ENCODE assay signal across 17 cellular contexts in genomic region chr7:91837397-91838070, GRCh38.
"Had no signal": no experiment of that assay in that cellular context is flagged by ENCODE, and none has a peak within 500 bp of the region (broad histone marks: within the 10 kb centered on the region; RNA-seq: fewer than 3 reads in every experiment).

No MANE protein-coding gene starts in this region.

- DNase-seq: activated CD8-positive, alpha-beta memory T cell treated with anti-CD3 and anti-CD28 coated beads for 24 hours; activated effector memory CD4-positive, alpha-beta T cell treated with anti-CD3 and anti-CD28 coated beads, Interleukin-2, amount 50 U/mL, for 16 hours; activated naive CD4-positive, alpha-beta T cell treated with anti-CD3 and anti-CD28 coated beads, Interleukin-2, amount 50 U/mL, for 16 hours; activated T-cell treated with anti-CD3 and anti-CD28 coated beads, Interleukin-2, amount 50 U/mL, for 72 hours; cerebellar nuclear complex; cortex of kidney; gastrocnemius medialis; mucosa of descending colon; naive thymus-derived CD4-positive, alpha-beta T cell; psoas muscle; right lobe of liver; small intestine; stimulated activated CD4-positive, alpha-beta T cell treated with anti-CD3 and anti-CD28 coated beads, Interleukin-4, amount 100 ng/mL, for 1 hour had no signal

- H3K36me3 ChIP-seq: ascending aorta, gastrocnemius medialis, neural progenitor cell, right lobe of liver had no signal

- H3K4me3 ChIP-seq: ascending aorta, gastrocnemius medialis, mucosa of descending colon, neural progenitor cell, psoas muscle, right lobe of liver had no signal

- H3K27ac ChIP-seq: ascending aorta, gastrocnemius medialis, neural progenitor cell, psoas muscle, right lobe of liver had no signal

- H3K9me3 ChIP-seq: gastrocnemius medialis, mucosa of descending colon, right lobe of liver had no signal

- H3K27me3 ChIP-seq: ascending aorta, gastrocnemius medialis, neural progenitor cell, right lobe of liver had no signal

- ATAC-seq: activated CD4-positive, CD25-positive, alpha-beta regulatory T cell treated with anti-CD3 and anti-CD28 coated beads, Interleukin-2, amount 50 U/mL, for 24 hours; activated T-cell treated with anti-CD3 and anti-CD28 coated beads, Interleukin-2, amount 50 U/mL, for 72 hours; gastrocnemius medialis; mucosa of descending colon; naive thymus-derived CD4-positive, alpha-beta T cell; psoas muscle; right lobe of liver; stimulated activated effector memory CD8-positive, alpha-beta T cell treated with anti-CD3 and anti-CD28 coated beads, Interleukin-12 subunit alpha, Interleukin-12 subunit beta, amount 100 ng/mL, for 72 hours had no signal

- H3K4me1 ChIP-seq: ascending aorta, gastrocnemius medialis, psoas muscle, right lobe of liver had no signal
